In the genomic region with DNA sequence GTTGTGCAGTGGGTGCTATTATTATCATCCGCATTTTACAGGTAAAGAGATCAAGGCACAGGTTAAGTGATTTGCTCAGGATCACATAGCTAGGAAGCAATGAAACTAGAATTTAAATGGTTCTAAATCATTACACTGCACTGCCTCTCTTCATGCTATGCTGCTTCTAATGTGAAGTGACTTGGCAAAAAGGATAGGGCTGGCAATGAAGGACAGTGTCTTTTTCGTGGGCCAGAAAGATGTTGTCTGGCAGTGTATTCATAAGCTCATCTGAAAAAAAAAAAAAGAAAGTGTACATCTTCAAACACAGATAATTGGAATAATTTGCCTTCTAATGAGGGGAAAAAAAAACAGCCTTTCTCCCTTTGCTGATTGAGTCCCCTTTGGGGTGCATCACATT, we compare ENCODE assay signal across 26 cellular contexts.
DNase-seq lines count a peak whose midpoint lies in the region; ATAC-seq, FAIRE-seq and TF ChIP-seq lines count a peak whose summit lies in the region.
"Had no signal": no experiment of that assay in that cellular context is flagged by ENCODE, and none has a peak within 500 bp of the region (broad histone marks: within the 10 kb centered on the region; RNA-seq: fewer than 3 reads in every experiment).

No MANE protein-coding gene starts in this region.

- H2BK15ac ChIP-seq in H1 (ENCODE audit: low read length): no peak overlapping the region

- H3K23ac ChIP-seq in H1 (ENCODE audit: insufficient read length): no peak overlapping the region

- H3K4me1 Mint-ChIP-seq in mesothelial cell of epicardium: peaks cover 10% of the 10 kb centered on the region
- H3K4me1 Mint-ChIP-seq: activated naive CD4-positive, alpha-beta T cell treated with anti-CD3 and anti-CD28 coated beads, Interleukin-2, amount 10 ng/mL, durations not matched to agents 7 days and 5 days; CD8-positive, alpha-beta memory T cell; H9 had no signal

- no peak for TF ChIP-seq EP300 in H1 (IDR thresholded peaks at IDR 0.05; ENCODE audit: borderline replicate concordance in 1 of 2, low read depth in 2 of 2, low read length in 2 of 2)

- no peak overlapping the region for H3K56ac ChIP-seq in H1 (replicated peaks; ENCODE audit: insufficient read length, low read depth, low read length)

- no peak overlapping the region for H3K4me3 Mint-ChIP-seq in mesothelial cell of epicardium
- H3K4me3 Mint-ChIP-seq: activated CD4-positive, alpha-beta memory T cell treated with anti-CD3 and anti-CD28 coated beads for 36 hours; activated naive CD4-positive, alpha-beta T cell treated with anti-CD3 and anti-CD28 coated beads, Interleukin-2, amount 10 ng/mL, durations not matched to agents 7 days and 5 days; CD8-positive, alpha-beta memory T cell; H9; T-helper 2 cell treated with Interferon-gamma antibody and Interleukin-4, amounts not matched to agents 5 μg/mL and 100 μg/mL, for 36 hours had no signal

- H3K9me3 Mint-ChIP-seq in mesothelial cell of epicardium: peaks cover 14% of the 10 kb centered on the region
- H3K9me3 Mint-ChIP-seq: activated CD4-positive, alpha-beta memory T cell treated with anti-CD3 and anti-CD28 coated beads for 36 hours; activated naive CD4-positive, alpha-beta T cell treated with anti-CD3 and anti-CD28 coated beads, Interleukin-2, amount 10 ng/mL, durations not matched to agents 7 days and 5 days; CD8-positive, alpha-beta memory T cell; T-helper 2 cell treated with Interferon-gamma antibody and Interleukin-4, amounts not matched to agents 5 μg/mL and 100 μg/mL, for 36 hours had no signal

- H3K27ac ChIP-seq in H1 (ENCODE audit: low read depth, low read length): no peak overlapping the region
- H3K27ac ChIP-seq: adrenal gland, brain microvascular endothelial cell, Peyer's patch, stomach, tibial nerve had no signal

- no peak overlapping the region for H2BK120ac ChIP-seq in H1 (replicated peaks; ENCODE audit: low read depth, low read length)

- no peaks in the 10 kb centered on the region for H3K36me3 ChIP-seq in H1 (ENCODE audit: control insufficient read depth in 2 of 4, insufficient read depth in 4 of 4, low read length in 3 of 4)
- H3K36me3 ChIP-seq in skeletal muscle satellite cell (ENCODE audit: insufficient read depth, low read length): no peaks in the 10 kb centered on the region
- H3K36me3 ChIP-seq: adrenal gland, brain microvascular endothelial cell, Peyer's patch, stomach, tibial nerve had no signal

- POLR2A ChIA-PET in H1 (lab: Charles Lee; ENCODE audit: partially characterized antibody): no interaction called here

- no peak overlapping the region for H2AK5ac ChIP-seq in H1 (ENCODE audit: low read depth, low read length)

- no peaks in the 10 kb centered on the region for H4K20me1 ChIP-seq in H1 (replicated peaks in 1 of 2; ENCODE audit: control insufficient read depth in 1 of 2, insufficient read depth in 2 of 2, low read length in 2 of 2)

- no peak overlapping the region for H2BK12ac ChIP-seq in H1 (ENCODE audit: low read depth, low read length)

- H3K27me3 ChIP-seq in H1 (replicated peaks in 1 of 4; ENCODE audit: control insufficient read depth in 3 of 4, extremely low read depth in 1 of 4, insufficient read depth in 3 of 4, low read length in 3 of 4): no peaks in the 10 kb centered on the region
- no peaks in the 10 kb centered on the region for H3K27me3 ChIP-seq in skeletal muscle satellite cell (ENCODE audit: control insufficient read depth, insufficient read depth, low read length)
- H3K27me3 ChIP-seq: brain microvascular endothelial cell, Peyer's patch, stomach had no signal

- H2BK5ac ChIP-seq in H1 (ENCODE audit: low read depth, low read length): no peak overlapping the region

- no peak for TF ChIP-seq POLR2A in H1 (IDR thresholded peaks at IDR 0.05; ENCODE audit: control extremely low read depth in 1 of 2, low read depth in 2 of 2, low read length in 2 of 2)

- H3K23me2 ChIP-seq in H1 (ENCODE audit: low read depth, low read length): no peaks in the 10 kb centered on the region

- H3K79me1 ChIP-seq in H1 (ENCODE audit: low read depth, low read length): no peaks in the 10 kb centered on the region

- H4K5ac ChIP-seq in H1 (ENCODE audit: insufficient read length, low read depth, low read length): no peak overlapping the region

- FAIRE-seq in H1 (lab: Jason Lieb, UNC): no peak
- FAIRE-seq: GM12891 had no signal

- WGBS in H1 (ENCODE audit: extremely low coverage in 1 of 2, insufficient coverage in 1 of 2, insufficient read length in 1 of 2, insufficient replicate concordance in 2 of 2, low coverage in 1 of 2, low lambda C conversion rate in 2 of 2, missing lambda C conversion rate in 1 of 2), 2 experiments: 83% methylated on average over 2 of the region's 2 CpGs; no CpG with 5 or more reads in 1 of the 2 experiments

- H3K4me2 ChIP-seq in H1 (ENCODE audit: insufficient read depth in 1 of 2, low read depth in 2 of 2, low read length in 2 of 2): no peak overlapping the region
- peak overlapping the region; percentile 34 for H3K4me2 ChIP-seq in skeletal muscle satellite cell (ENCODE audit: low read length)

- no peak for TF ChIP-seq RAD21 in H1 (IDR thresholded peaks at IDR 0.05 in 1 of 2, conservative IDR thresholded peaks at IDR 0.05 in 1 of 2; ENCODE audit: low read depth in 2 of 2, low read length in 2 of 2)

- H3K14ac ChIP-seq in H1 (ENCODE audit: insufficient read length): no peak overlapping the region

- no peak for TF ChIP-seq CTCF in H1 (IDR thresholded peaks at IDR 0.05; ENCODE audit: control extremely low read depth in 1 of 3, insufficient read depth in 1 of 3, low read depth in 1 of 3, low read length in 3 of 3)
- TF ChIP-seq CTCF in mesothelial cell of epicardium (IDR thresholded peaks at IDR 0.05; ENCODE audit: unreplicated experiment): no peak

- ATAC-seq in GM19351 (IDR thresholded peaks at IDR 0.05; ENCODE audit: unreplicated experiment): no peak

- no peaks in the 10 kb centered on the region for H3K36me3 Mint-ChIP-seq in mesothelial cell of epicardium
- H3K36me3 Mint-ChIP-seq: activated CD4-positive, alpha-beta memory T cell treated with anti-CD3 and anti-CD28 coated beads for 36 hours; activated naive CD4-positive, alpha-beta T cell treated with anti-CD3 and anti-CD28 coated beads, Interleukin-2, amount 10 ng/mL, durations not matched to agents 7 days and 5 days; CD8-positive, alpha-beta memory T cell had no signal

- H3K79me2 ChIP-seq in H1 (ENCODE audit: control insufficient read depth in 1 of 2, insufficient read depth in 2 of 2, low read length in 2 of 2): no peaks in the 10 kb centered on the region

- CTCF ChIA-PET in H1 (lab: Charles Lee; ENCODE audit: partially characterized antibody): no interaction called here

- H3K4me1 ChIP-seq in H1 (replicated peaks in 1 of 4; ENCODE audit: control insufficient read depth in 3 of 4, insufficient read depth in 4 of 4, low read length in 3 of 4) (peaks cover 0 to 2% (median 0%) of the 10 kb centered on the region in 4 experiments; a peak in 1 of 7 replicates), skeletal muscle satellite cell (ENCODE audit: control insufficient read depth, insufficient read depth, low read length) (no peaks in the 10 kb centered on the region)
- H3K4me1 ChIP-seq: adrenal gland, Peyer's patch, stomach, tibial nerve had no signal

- H3K9ac ChIP-seq in H1 (replicated peaks in 1 of 4; ENCODE audit: extremely low read depth in 1 of 4, low read depth in 3 of 4, low read length in 3 of 4) (no peak overlapping the region), skeletal muscle satellite cell (ENCODE audit: low read depth, low read length) (no peak overlapping the region)

- no peak overlapping the region for H3K27ac Mint-ChIP-seq in mesothelial cell of epicardium
- H3K27ac Mint-ChIP-seq: activated CD4-positive, alpha-beta memory T cell treated with anti-CD3 and anti-CD28 coated beads for 36 hours; H9; progenitor cell of endocrine pancreas; T-helper 2 cell treated with Interferon-gamma antibody and Interleukin-4, amounts not matched to agents 5 μg/mL and 100 μg/mL, for 36 hours had no signal

- H3K4me3 ChIP-seq in H1 (ENCODE audit: extremely low read depth in 1 of 4, insufficient read depth in 2 of 4, low read depth in 3 of 4, low read length in 4 of 4) (no peak overlapping the region), skeletal muscle satellite cell (ENCODE audit: low read length) (no peak overlapping the region)
- H3K4me3 ChIP-seq: adrenal gland, Peyer's patch, stomach, tibial nerve had no signal

- no peaks in the 10 kb centered on the region for H3K27me3 Mint-ChIP-seq in mesothelial cell of epicardium (ENCODE audit: low read depth)
- H3K27me3 Mint-ChIP-seq: activated CD4-positive, alpha-beta memory T cell treated with anti-CD3 and anti-CD28 coated beads for 36 hours; activated naive CD4-positive, alpha-beta T cell treated with anti-CD3 and anti-CD28 coated beads, Interleukin-2, amount 10 ng/mL, durations not matched to agents 7 days and 5 days; progenitor cell of endocrine pancreas had no signal

- no peak overlapping the region for H4K8ac ChIP-seq in H1 (ENCODE audit: extremely low read depth, insufficient read depth, low read length)

- peak overlapping the region; percentile 97 for H2AFZ ChIP-seq in H1 (ENCODE audit: low read length)

- no peaks in the 10 kb centered on the region for H3K9me3 ChIP-seq in H1 (ENCODE audit: insufficient read depth in 2 of 2, low read depth in 1 of 2, low read length in 1 of 2)
- no peaks in the 10 kb centered on the region for H3K9me3 ChIP-seq in skeletal muscle satellite cell (replicated peaks; ENCODE audit: low read length)
- H3K9me3 ChIP-seq: adrenal gland, Peyer's patch, stomach, tibial nerve had no signal

- no peak overlapping the region for H3K4ac ChIP-seq in H1 (replicated peaks; ENCODE audit: insufficient read length, low read depth, low read length)

- peak; percentile 6 for DNase-seq in NCI-H510A treated with DMSO at 0.1 percent for 48 hours (lab: John Stamatoyannopoulos, UW)
- DNase-seq in NCI-H510A (lab: John Stamatoyannopoulos, UW): no peak
- peak; percentile 39 to 64 for DNase-seq in NCI-H446 (lab: John Stamatoyannopoulos, UW)
- DNase-seq in H1 (ENCODE audit: low read depth in 1 of 2, low spot score in 2 of 2): no peak
- no peak for DNase-seq in mesothelial cell of epicardium (ENCODE audit: low spot score in 2 of 2, unreplicated experiment in 2 of 2)
- no peak for DNase-seq in HuH-7 (ENCODE audit: low spot score)
- DNase-seq: activated CD4-positive, alpha-beta memory T cell treated with anti-CD3 and anti-CD28 coated beads for 36 hours; activated CD4-positive, alpha-beta T cell treated with anti-CD3 and anti-CD28 coated beads for 1 hour; activated CD8-positive, alpha-beta memory T cell treated with anti-CD3 and anti-CD28 coated beads, Interleukin-2, amount 50 U/mL, for 4 hours; activated naive CD4-positive, alpha-beta T cell treated with anti-CD3 and anti-CD28 coated beads, Interleukin-2, amount 10 ng/mL, durations not matched to agents 7 days and 5 days; CD8-positive, alpha-beta memory T cell; Karpas-422; MV-4-11; NCI-H187; Peyer's patch; stimulated activated CD8-positive, alpha-beta memory T cell treated with anti-CD3 and anti-CD28 coated beads, Interleukin-4, amount 100 ng/mL, for 48 hours; stomach had no signal

- no peak overlapping the region for H4K91ac ChIP-seq in H1 (replicated peaks; ENCODE audit: insufficient read length, low read length)

- no peak overlapping the region for H3K18ac ChIP-seq in H1 (ENCODE audit: extremely low read depth, low read length)

- H2BK20ac ChIP-seq in H1 (ENCODE audit: low read length): no peak overlapping the region

TF ChIP-seq in H1, 55 proteins besides CTCF, POLR2A, EP300 and RAD21 (continues in another document):
- no peak for TF ChIP-seq NANOG (IDR thresholded peaks at IDR 0.05; ENCODE audit: insufficient read depth, low read depth, low read length, poor library complexity, severe bottlenecking)

Comparison
In these comparisons a context has a peak if more than half of its experiments do, and no peak if none do; other contexts are left out.
1. DNase-seq: peak in NCI-H510A treated with DMSO at 0.1 percent for 48 hours (single experiment) and NCI-H446 (2 of 2); none in NCI-H510A (single experiment), H1 (0 of 2), mesothelial cell of epicardium (0 of 2) and HuH-7 (single experiment).